8 cellular contexts compared by ENCODE assay signal in genomic region chr17:41496803-41497484, GRCh38. TPM values are rescaled to one million over a fixed set of nuclear protein-coding genes. Genes with fewer than 3 reads are reported as not detected.
DNase-seq lines count a peak whose midpoint lies in the region; ATAC-seq, FAIRE-seq and TF ChIP-seq lines count a peak whose summit lies in the region.

No MANE protein-coding gene starts in this region.

- DNase-seq in G401 (ENCODE audit: low spot score) = peak; percentile 22
- DNase-seq in NCI-H69 (lab: John Stamatoyannopoulos, UW) = peak; percentile 90
- peak; percentile 79 to 83 for DNase-seq in activated CD4-positive, alpha-beta T cell treated with anti-CD3 and anti-CD28 coated beads, Interleukin-2, amount 50 U/mL, for 48 hours
- peak; percentile 68 to 84 for DNase-seq in H1 (ENCODE audit: low read depth in 1 of 2, low spot score in 2 of 2)
- DNase-seq in stimulated activated naive CD8-positive, alpha-beta T cell treated with anti-CD3 and anti-CD28 coated beads, Interleukin-15, Interleukin-2, amounts not matched to agents 100 U/mL and 50 U/mL, for 24 hours = peak; percentile 73
- DNase-seq in OCI-M2 (lab: John Stamatoyannopoulos, UW; ENCODE audit: unreplicated experiment) = no peak

- peak; percentile 64 for ATAC-seq in HG02642 (IDR thresholded peaks at IDR 0.05; ENCODE audit: poor library complexity, unreplicated experiment)
- peak; percentile 95 for ATAC-seq in stimulated activated naive CD8-positive, alpha-beta T cell treated with anti-CD3 and anti-CD28 coated beads, Interleukin-15, Interleukin-2, amounts not matched to agents 100 U/mL and 50 U/mL, for 24 hours

- no peak for FAIRE-seq in H1 (lab: Jason Lieb, UNC)

- H4K5ac ChIP-seq in H1 (ENCODE audit: insufficient read length, low read depth, low read length) = no peak overlapping the region

- H3K36me3 ChIP-seq in H1 (ENCODE audit: control insufficient read depth in 2 of 4, insufficient read depth in 4 of 4, low read length in 3 of 4) (no peaks in the 10 kb centered on the region), mucosa of stomach (ENCODE audit: control insufficient read depth, insufficient read depth, low read length) (no peaks in the 10 kb centered on the region)

- H3K27ac ChIP-seq in H1 (ENCODE audit: low read depth, low read length) = no peak overlapping the region

- H3K4ac ChIP-seq in H1 (replicated peaks; ENCODE audit: insufficient read length, low read depth, low read length) = peak overlapping the region; percentile 58

- H3K18ac ChIP-seq in H1 (ENCODE audit: extremely low read depth, low read length) = 0 out of 2 replicates have a peak overlapping the region, but pooled peaks have one; percentile 13

- TF ChIP-seq EP300 in H1 (IDR thresholded peaks at IDR 0.05; ENCODE audit: borderline replicate concordance in 1 of 2, low read depth in 2 of 2, low read length in 2 of 2) = no peak

- H3K4me1 ChIP-seq in H1 (replicated peaks in 1 of 4; ENCODE audit: control insufficient read depth in 3 of 4, insufficient read depth in 4 of 4, low read length in 3 of 4) (peaks cover 0 to 19% (median 12%) of the 10 kb centered on the region in 4 experiments; a peak in 6 of 7 replicates), mucosa of stomach (ENCODE audit: control insufficient read depth, insufficient read depth, low read length) (peaks cover 28% of the 10 kb centered on the region)

- no peaks in the 10 kb centered on the region for H4K20me1 ChIP-seq in H1 (replicated peaks in 1 of 2; ENCODE audit: control insufficient read depth in 1 of 2, insufficient read depth in 2 of 2, low read length in 2 of 2)

- no peak overlapping the region for H3K14ac ChIP-seq in H1 (ENCODE audit: insufficient read length)

- H4K91ac ChIP-seq in H1 (replicated peaks; ENCODE audit: insufficient read length, low read length) = peak overlapping the region; percentile 75

- POLR2A ChIA-PET in H1 (lab: Charles Lee; ENCODE audit: partially characterized antibody) = interaction anchor here (1.7 to 3.7 kb wide), 6 partner anchors 13 to 52 kb away, joined by 4 to 19 read pairs (median 7); partner anchors contain the start of gene KRT19

- H2BK12ac ChIP-seq in H1 (ENCODE audit: low read depth, low read length) = peak overlapping the region; percentile 87; the same call in 1 of the 2 replicates

- H2AK5ac ChIP-seq in H1 (ENCODE audit: low read depth, low read length) = no peak overlapping the region

- WGBS in H1 (ENCODE audit: extremely low coverage in 1 of 2, insufficient coverage in 1 of 2, insufficient read length in 1 of 2, insufficient replicate concordance in 2 of 2, low coverage in 1 of 2, low lambda C conversion rate in 2 of 2, missing lambda C conversion rate in 1 of 2), 2 experiments = 78% methylated on average over 12 of the region's 12 CpGs; no CpG with 5 or more reads in 1 of the 2 experiments

- 0 out of 2 replicates have a peak overlapping the region, but pooled peaks have one; percentile 18 for H2BK15ac ChIP-seq in H1 (ENCODE audit: low read length)

- no peaks in the 10 kb centered on the region for H3K27me3 ChIP-seq in H1 (replicated peaks in 1 of 4; ENCODE audit: control insufficient read depth in 3 of 4, extremely low read depth in 1 of 4, insufficient read depth in 3 of 4, low read length in 3 of 4)
- no peaks in the 10 kb centered on the region for H3K27me3 ChIP-seq in mucosa of stomach (ENCODE audit: control insufficient read depth, insufficient read depth, low read length)

- H3K4me2 ChIP-seq in H1 (ENCODE audit: insufficient read depth in 1 of 2, low read depth in 2 of 2, low read length in 2 of 2) = no peak overlapping the region; a peak in 1 of 4 replicates

- peak overlapping the region; percentile 48 for H2BK20ac ChIP-seq in H1 (ENCODE audit: low read length)

- no peaks in the 10 kb centered on the region for H3K79me1 ChIP-seq in H1 (ENCODE audit: low read depth, low read length)

- no peak overlapping the region for H2BK120ac ChIP-seq in H1 (replicated peaks; ENCODE audit: low read depth, low read length)

- peak; percentile 82 to 94 (median 88) for TF ChIP-seq CTCF in H1 (IDR thresholded peaks at IDR 0.05; ENCODE audit: control extremely low read depth in 1 of 3, insufficient read depth in 1 of 3, low read depth in 1 of 3, low read length in 3 of 3)

- H4K8ac ChIP-seq in H1 (ENCODE audit: extremely low read depth, insufficient read depth, low read length) = peak overlapping the region; percentile 22; the same call in 1 of the 2 replicates

- CTCF ChIA-PET in H1 (lab: Charles Lee; ENCODE audit: partially characterized antibody) = interaction anchor here (0.7 to 33.9 kb wide), 19 partner anchors 8 to 638 kb away, joined by 3 to 427 read pairs (median 6); partner anchors contain the start of genes KRT13, KRT19, KRT35 and KRT36

- no peak for TF ChIP-seq POLR2A in H1 (IDR thresholded peaks at IDR 0.05; ENCODE audit: control extremely low read depth in 1 of 2, low read depth in 2 of 2, low read length in 2 of 2)

- peak; percentile 80 to 92 for TF ChIP-seq RAD21 in H1 (IDR thresholded peaks at IDR 0.05 in 1 of 2, conservative IDR thresholded peaks at IDR 0.05 in 1 of 2; ENCODE audit: low read depth in 2 of 2, low read length in 2 of 2)

- no peaks in the 10 kb centered on the region for H3K23me2 ChIP-seq in H1 (ENCODE audit: low read depth, low read length)

- 0 out of 2 replicates have a peak overlapping the region, but pooled peaks have one; percentile 39 for H2BK5ac ChIP-seq in H1 (ENCODE audit: low read depth, low read length)

- H3K4me3 ChIP-seq in H1 (ENCODE audit: extremely low read depth in 1 of 4, insufficient read depth in 2 of 4, low read depth in 3 of 4, low read length in 4 of 4) = no peak overlapping the region
- H3K4me3 ChIP-seq in mucosa of stomach (ENCODE audit: low read length) = no peak overlapping the region

- no peak overlapping the region for H3K23ac ChIP-seq in H1 (ENCODE audit: insufficient read length)

- no peaks in the 10 kb centered on the region for H3K79me2 ChIP-seq in H1 (ENCODE audit: control insufficient read depth in 1 of 2, insufficient read depth in 2 of 2, low read length in 2 of 2)

- in situ Hi-C loops in G401 (cut with HindIII; ENCODE audit: low sequenced_read_pairs) = no loop called here

- peak overlapping the region; percentile 74 for H2AFZ ChIP-seq in H1 (ENCODE audit: low read length)

- H3K9ac ChIP-seq in H1 (replicated peaks in 1 of 4; ENCODE audit: extremely low read depth in 1 of 4, low read depth in 3 of 4, low read length in 3 of 4) = no peak overlapping the region
- peak overlapping the region; percentile 44 for H3K9ac ChIP-seq in mucosa of stomach (ENCODE audit: low read length)

- H3K9me3 ChIP-seq in H1 (ENCODE audit: insufficient read depth in 2 of 2, low read depth in 1 of 2, low read length in 1 of 2) (no peaks in the 10 kb centered on the region), mucosa of stomach (ENCODE audit: control insufficient read depth, low read length) (no peaks in the 10 kb centered on the region)

- no peak overlapping the region for H3K56ac ChIP-seq in H1 (replicated peaks; ENCODE audit: insufficient read length, low read depth, low read length)

RNA-seq across cellular contexts. Expression of gene KRT36, which starts 7.2 kb away (rescaled TPM):
- total RNA-seq in G401 (2014; rRNA removed; shearing (Covaris generic)) = not detected in 2 replicates
- total RNA-seq in H1 (2021; fragmentation: NEBNext Ultra II Directional; extraction: Animal tissue kit (Norgen Biotek cat#: 25700)) = not detected in 2 replicates
- polyA plus RNA-seq in H1 (2011; rRNA removed) = not detected in 2 replicates
- not detected for polyA plus RNA-seq in H1 (2011; cell fraction: cytosol; rRNA removed)
- polyA plus RNA-seq in H1 (2011; cell fraction: nucleus; rRNA removed) = not detected
- not detected in 4 replicates for polyA plus RNA-seq in H1 (2012, experiment 1 of 2)
- polyA plus RNA-seq in H1 (2012, experiment 2 of 2) = not detected
- not detected for polyA plus RNA-seq in H1 (2013, experiment 1 of 2)
- not detected for polyA plus RNA-seq in H1 (2013, experiment 2 of 2)
- polyA minus RNA-seq in H1 (2011; rRNA and poly(A)+ RNA removed) = not detected in 2 replicates
- not detected for polyA minus RNA-seq in H1 (2011; cell fraction: cytosol; rRNA and poly(A)+ RNA removed)
- not detected for polyA minus RNA-seq in H1 (2011; cell fraction: nucleus; rRNA and poly(A)+ RNA removed)

RNA-seq across cellular contexts. Expression of gene KRT13, which starts 8.5 kb away (rescaled TPM):
- not detected in 2 replicates for total RNA-seq in G401 (2014; rRNA removed; shearing (Covaris generic))
- total RNA-seq in H1 (2021; fragmentation: NEBNext Ultra II Directional; extraction: Animal tissue kit (Norgen Biotek cat#: 25700)) = not detected in 2 replicates
- polyA plus RNA-seq in H1 (2011; rRNA removed) = 0.09 and 0.17 TPM in 2 replicates
- polyA plus RNA-seq in H1 (2011; cell fraction: cytosol; rRNA removed) = not detected
- polyA plus RNA-seq in H1 (2011; cell fraction: nucleus; rRNA removed) = not detected
- not detected in 4 replicates for polyA plus RNA-seq in H1 (2012, experiment 1 of 2)
- polyA plus RNA-seq in H1 (2012, experiment 2 of 2) = not detected
- not detected for polyA plus RNA-seq in H1 (2013, experiment 1 of 2)
- not detected for polyA plus RNA-seq in H1 (2013, experiment 2 of 2)
- polyA minus RNA-seq in H1 (2011; rRNA and poly(A)+ RNA removed) = not detected in 2 replicates
- not detected for polyA minus RNA-seq in H1 (2011; cell fraction: cytosol; rRNA and poly(A)+ RNA removed)
- not detected for polyA minus RNA-seq in H1 (2011; cell fraction: nucleus; rRNA and poly(A)+ RNA removed)

RNA-seq across cellular contexts. Expression of gene KRT35, which starts 16.0 kb away (rescaled TPM):
- not detected in 2 replicates for total RNA-seq in G401 (2014; rRNA removed; shearing (Covaris generic))
- total RNA-seq in H1 (2021; fragmentation: NEBNext Ultra II Directional; extraction: Animal tissue kit (Norgen Biotek cat#: 25700)) = not detected in 2 replicates
- not detected in 2 replicates for polyA plus RNA-seq in H1 (2011; rRNA removed)
- polyA plus RNA-seq in H1 (2011; cell fraction: cytosol; rRNA removed) = not detected
- polyA plus RNA-seq in H1 (2011; cell fraction: nucleus; rRNA removed) = not detected
- polyA plus RNA-seq in H1 (2012, experiment 1 of 2) = not detected in 4 replicates
- polyA plus RNA-seq in H1 (2012, experiment 2 of 2) = not detected
- polyA plus RNA-seq in H1 (2013, experiment 1 of 2) = not detected
- not detected for polyA plus RNA-seq in H1 (2013, experiment 2 of 2)
- polyA minus RNA-seq in H1 (2011; rRNA and poly(A)+ RNA removed) = not detected in 2 replicates
- not detected for polyA minus RNA-seq in H1 (2011; cell fraction: cytosol; rRNA and poly(A)+ RNA removed)
- polyA minus RNA-seq in H1 (2011; cell fraction: nucleus; rRNA and poly(A)+ RNA removed) = not detected

RNA-seq across cellular contexts. Expression of gene KRT15, which starts 21.7 kb away (rescaled TPM):
- not detected in 2 replicates for total RNA-seq in G401 (2014; rRNA removed; shearing (Covaris generic))
- total RNA-seq in H1 (2021; fragmentation: NEBNext Ultra II Directional; extraction: Animal tissue kit (Norgen Biotek cat#: 25700)) = 0.13 and 0.21 TPM in 2 replicates
- polyA plus RNA-seq in H1 (2011; rRNA removed) = 0.09 and 0.11 TPM in 2 replicates
- 0.16 TPM for polyA plus RNA-seq in H1 (2011; cell fraction: cytosol; rRNA removed)
- polyA plus RNA-seq in H1 (2011; cell fraction: nucleus; rRNA removed) = 0.47 TPM
- 0.17 to 0.40 TPM (median 0.23 TPM) in 4 replicates for polyA plus RNA-seq in H1 (2012, experiment 1 of 2)
- polyA plus RNA-seq in H1 (2012, experiment 2 of 2) = not detected
- 0.04 TPM for polyA plus RNA-seq in H1 (2013, experiment 1 of 2)
- polyA plus RNA-seq in H1 (2013, experiment 2 of 2) = 0.42 TPM
- 0.20 and 0.25 TPM in 2 replicates for polyA minus RNA-seq in H1 (2011; rRNA and poly(A)+ RNA removed)
- polyA minus RNA-seq in H1 (2011; cell fraction: cytosol; rRNA and poly(A)+ RNA removed) = not detected
- 0.80 TPM for polyA minus RNA-seq in H1 (2011; cell fraction: nucleus; rRNA and poly(A)+ RNA removed)

RNA-seq across cellular contexts. Expression of gene KRT32, which starts 29.8 kb away (rescaled TPM):
- not detected in 2 replicates for total RNA-seq in G401 (2014; rRNA removed; shearing (Covaris generic))
- not detected in 2 replicates for total RNA-seq in H1 (2021; fragmentation: NEBNext Ultra II Directional; extraction: Animal tissue kit (Norgen Biotek cat#: 25700))
- not detected in 2 replicates for polyA plus RNA-seq in H1 (2011; rRNA removed)
- not detected for polyA plus RNA-seq in H1 (2011; cell fraction: cytosol; rRNA removed)
- polyA plus RNA-seq in H1 (2011; cell fraction: nucleus; rRNA removed) = not detected
- polyA plus RNA-seq in H1 (2012, experiment 1 of 2) = not detected in 4 replicates
- not detected for polyA plus RNA-seq in H1 (2012, experiment 2 of 2)
- not detected for polyA plus RNA-seq in H1 (2013, experiment 1 of 2)
- not detected for polyA plus RNA-seq in H1 (2013, experiment 2 of 2)
- polyA minus RNA-seq in H1 (2011; rRNA and poly(A)+ RNA removed) = not detected in 2 replicates
- not detected for polyA minus RNA-seq in H1 (2011; cell fraction: cytosol; rRNA and poly(A)+ RNA removed)
- polyA minus RNA-seq in H1 (2011; cell fraction: nucleus; rRNA and poly(A)+ RNA removed) = not detected
